Comparison of ENCODE assay signal across 12 cellular contexts in the genomic region with DNA sequence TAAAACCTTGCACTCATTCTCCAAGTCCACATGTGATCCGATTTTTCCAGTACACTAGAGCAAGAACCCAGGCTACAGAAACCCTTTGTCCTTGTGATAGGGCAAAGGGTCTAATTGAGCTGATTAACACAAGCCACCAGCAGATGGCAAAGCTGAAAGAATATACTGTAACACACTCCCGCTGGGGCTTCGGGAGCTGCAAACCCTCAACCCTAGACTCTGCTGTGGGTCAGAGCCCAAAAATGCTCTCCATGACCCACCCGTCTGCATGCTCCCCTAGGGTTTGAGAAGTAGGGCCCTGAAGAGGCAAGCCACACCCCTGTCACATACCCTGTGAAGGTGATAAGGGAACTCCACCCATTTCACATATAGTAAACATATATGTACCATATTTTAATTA. TPM values are rescaled to one million over a fixed set of nuclear protein-coding genes. Genes with fewer than 3 reads are reported as not detected.
DNase-seq lines count a peak whose midpoint lies in the region; ATAC-seq lines count a peak whose summit lies in the region.
"Had no signal": no experiment of that assay in that cellular context is flagged by ENCODE, and none has a peak within 500 bp of the region (broad histone marks: within the 10 kb centered on the region; RNA-seq: fewer than 3 reads in every experiment).

No MANE protein-coding gene starts in this region.

- peak overlapping the region; percentile 55 for H3K27ac Mint-ChIP-seq in activated CD8-positive, alpha-beta T cell treated with anti-CD3 and anti-CD28 coated beads, Interleukin-2, amount 10 ng/mL, durations not matched to agents 7 days and 5 days
- H3K27ac Mint-ChIP-seq in stimulated activated effector memory CD8-positive, alpha-beta T cell treated with anti-CD3 and anti-CD28 coated beads, Interleukin-12 subunit alpha, Interleukin-12 subunit beta, amount 100 ng/mL, for 72 hours: no peak overlapping the region

- no peak overlapping the region for H3K4me3 Mint-ChIP-seq in activated CD8-positive, alpha-beta T cell treated with anti-CD3 and anti-CD28 coated beads, Interleukin-2, amount 10 ng/mL, durations not matched to agents 7 days and 5 days
- H3K4me3 Mint-ChIP-seq in stimulated activated effector memory CD8-positive, alpha-beta T cell treated with anti-CD3 and anti-CD28 coated beads, Interleukin-12 subunit alpha, Interleukin-12 subunit beta, amount 100 ng/mL, for 72 hours: no peak overlapping the region

- ATAC-seq in activated CD8-positive, alpha-beta T cell treated with anti-CD3 and anti-CD28 coated beads, Interleukin-2, amount 10 ng/mL, durations not matched to agents 7 days and 5 days: peak; percentile 17
- ATAC-seq in stimulated activated effector memory CD8-positive, alpha-beta T cell treated with anti-CD3 and anti-CD28 coated beads, Interleukin-12 subunit alpha, Interleukin-12 subunit beta, amount 100 ng/mL, for 72 hours: peak; percentile 53
- ATAC-seq: Panc1 had no signal

- H3K9me3 Mint-ChIP-seq in activated CD8-positive, alpha-beta T cell treated with anti-CD3 and anti-CD28 coated beads, Interleukin-2, amount 10 ng/mL, durations not matched to agents 7 days and 5 days (ENCODE audit: insufficient read depth): peaks cover 14% of the 10 kb centered on the region
- peaks cover 6% of the 10 kb centered on the region for H3K9me3 Mint-ChIP-seq in stimulated activated effector memory CD8-positive, alpha-beta T cell treated with anti-CD3 and anti-CD28 coated beads, Interleukin-12 subunit alpha, Interleukin-12 subunit beta, amount 100 ng/mL, for 72 hours

- POLR2A ChIA-PET in activated CD8-positive, alpha-beta T cell treated with anti-CD3 and anti-CD28 coated beads, Interleukin-2, amount 10 ng/mL, durations not matched to agents 7 days and 5 days (lab: Charles Lee): interaction anchor here (0.9 to 3.0 kb wide), 3 partner anchors 15 to 56 kb away, joined by 3 to 14 read pairs (median 5); partner anchors contain the start of gene PCNX1

- peaks cover 36% of the 10 kb centered on the region for H3K4me1 Mint-ChIP-seq in activated CD8-positive, alpha-beta T cell treated with anti-CD3 and anti-CD28 coated beads, Interleukin-2, amount 10 ng/mL, durations not matched to agents 7 days and 5 days (ENCODE audit: low read depth)
- H3K4me1 Mint-ChIP-seq in stimulated activated effector memory CD8-positive, alpha-beta T cell treated with anti-CD3 and anti-CD28 coated beads, Interleukin-12 subunit alpha, Interleukin-12 subunit beta, amount 100 ng/mL, for 72 hours: peaks cover 26% of the 10 kb centered on the region

- DNase-seq in activated gamma-delta T cell treated with Interleukin-2 at 50 U/mL for 16 hours: peak; percentile 18
- DNase-seq in activated gamma-delta T cell (lab: John Stamatoyannopoulos, UW): no peak
- DNase-seq in NAMALWA (ENCODE audit: low spot score): peak; percentile 1
- peak; percentile 36 for DNase-seq in activated CD8-positive, alpha-beta T cell treated with anti-CD3 and anti-CD28 coated beads, Interleukin-2, amount 10 ng/mL, durations not matched to agents 7 days and 5 days
- no peak for DNase-seq in stimulated activated effector memory CD8-positive, alpha-beta T cell treated with anti-CD3 and anti-CD28 coated beads, Interleukin-12 subunit alpha, Interleukin-12 subunit beta, amount 100 ng/mL, for 72 hours (ENCODE audit: low spot score in 2 of 2)
- DNase-seq in cerebellar cortex (ENCODE audit: low spot score): no peak
- DNase-seq in stimulated activated CD4-positive, alpha-beta T cell treated with anti-CD3 and anti-CD28 coated beads, Interleukin-4, amount 100 ng/mL, for 4 hours: no peak
- no peak for DNase-seq in NCI-H2107 (lab: John Stamatoyannopoulos, UW)
- DNase-seq: foreskin melanocyte; NCI-H1092; stimulated activated naive CD4-positive, alpha-beta T cell treated with Interleukin-2 at 50 U/mL for 16 hours had no signal

- no peaks in the 10 kb centered on the region for H3K27me3 Mint-ChIP-seq in activated CD8-positive, alpha-beta T cell treated with anti-CD3 and anti-CD28 coated beads, Interleukin-2, amount 10 ng/mL, durations not matched to agents 7 days and 5 days (ENCODE audit: low read depth)

- CTCF ChIA-PET in activated CD8-positive, alpha-beta T cell treated with anti-CD3 and anti-CD28 coated beads, Interleukin-2, amount 10 ng/mL, durations not matched to agents 7 days and 5 days (lab: Charles Lee): interaction anchor here (1.0 to 4.6 kb wide), 7 partner anchors 12 to 99 kb away, joined by 3 to 78 read pairs (median 12); partner anchors contain the start of gene PCNX1

- H3K36me3 Mint-ChIP-seq in activated CD8-positive, alpha-beta T cell treated with anti-CD3 and anti-CD28 coated beads, Interleukin-2, amount 10 ng/mL, durations not matched to agents 7 days and 5 days (ENCODE audit: low read depth): peaks cover 24% of the 10 kb centered on the region
- no peaks in the 10 kb centered on the region for H3K36me3 Mint-ChIP-seq in stimulated activated effector memory CD8-positive, alpha-beta T cell treated with anti-CD3 and anti-CD28 coated beads, Interleukin-12 subunit alpha, Interleukin-12 subunit beta, amount 100 ng/mL, for 72 hours

RNA-seq across cellular contexts. Expression of gene PCNX1, which starts 33.6 kb away (rescaled TPM):
- total RNA-seq in activated CD8-positive, alpha-beta T cell treated with anti-CD3 and anti-CD28 coated beads, Interleukin-2, amount 10 ng/mL, durations not matched to agents 7 days and 5 days: 10 to 100 TPM; 67.8 to 68.9 TPM

Comparison
In these comparisons a context has a peak if more than half of its experiments do, and no peak if none do; other contexts are left out.
1. DNase-seq: peak in activated gamma-delta T cell treated with Interleukin-2 at 50 U/mL for 16 hours (single experiment), NAMALWA (single experiment) and activated CD8-positive, alpha-beta T cell treated with anti-CD3 and anti-CD28 coated beads, Interleukin-2, amount 10 ng/mL, durations not matched to agents 7 days and 5 days (single experiment); none in activated gamma-delta T cell (single experiment), stimulated activated effector memory CD8-positive, alpha-beta T cell treated with anti-CD3 and anti-CD28 coated beads, Interleukin-12 subunit alpha, Interleukin-12 subunit beta, amount 100 ng/mL, for 72 hours (0 of 2), cerebellar cortex (single experiment), stimulated activated CD4-positive, alpha-beta T cell treated with anti-CD3 and anti-CD28 coated beads, Interleukin-4, amount 100 ng/mL, for 4 hours (0 of 2) and NCI-H2107 (single experiment).